Comparison of ENCODE assay signal across 8 cellular contexts in genomic region chr5:115624994-115625393, GRCh38. TPM values are rescaled to one million over a fixed set of nuclear protein-coding genes. Genes with fewer than 3 reads are reported as not detected.
A peak's percentile ranks its signal among the peaks of the same experiment; 100 is the strongest.
DNase-seq lines count a peak whose midpoint lies in the region; ATAC-seq, FAIRE-seq and TF ChIP-seq lines count a peak whose summit lies in the region.

No MANE protein-coding gene starts in this region.

- ATAC-seq in pancreas (no peak), HG03342 (IDR thresholded peaks at IDR 0.05; ENCODE audit: unreplicated experiment) (no peak)

- H3K4me1 Mint-ChIP-seq in endodermal cell = peaks cover 2% of the 10 kb centered on the region

- H3K36me3 Mint-ChIP-seq in endodermal cell (ENCODE audit: low read depth) = peaks cover 5% of the 10 kb centered on the region

- H3K27me3 ChIP-seq in MG63 (no peaks in the 10 kb centered on the region), endodermal cell (ENCODE audit: control insufficient read depth, insufficient read depth, low read length, poor library complexity, severe bottlenecking) (no peaks in the 10 kb centered on the region), pancreas (no peaks in the 10 kb centered on the region)

- 54 to 63% methylated on average over 1 to 3 of the region's 3 CpGs for WGBS in endodermal cell (ENCODE audit: insufficient coverage in 1 of 2, insufficient read length in 1 of 2), 2 experiments
- 9 to 11% methylated on average over 3 of the region's 3 CpGs for WGBS in pancreas, 2 donors

- no peak overlapping the region for H3K27ac Mint-ChIP-seq in endodermal cell

- DNase-seq in COR-L47 (lab: John Stamatoyannopoulos, UW) (peak; percentile 29), MG63 (no peak), endodermal cell (no peak), pancreas (no peak), NCI-H1092 (lab: John Stamatoyannopoulos, UW) (no peak), GM03348 (ENCODE audit: low spot score) (no peak)
- DNase-seq in stimulated activated naive CD4-positive, alpha-beta T cell treated with Interleukin-2 at 50 U/mL for 16 hours (lab: John Stamatoyannopoulos, UW) = no peak

- no peak for TF ChIP-seq CTCF in endodermal cell (conservative IDR thresholded peaks at IDR 0.05)
- no peak for TF ChIP-seq CTCF in pancreas (IDR thresholded peaks at IDR 0.05)

- no peak for FAIRE-seq in pancreas (lab: Jason Lieb, UNC)

- intact Hi-C loops in pancreas (cut with DNase I) = no loop called here

- H3K4me3 ChIP-seq in MG63 (peak overlapping the region; percentile 93), endodermal cell (ENCODE audit: low read length) (peak overlapping the region; percentile 89), pancreas (peak overlapping the region; percentile 76 to 100 (median 88))

- no peaks in the 10 kb centered on the region for H3K9me3 Mint-ChIP-seq in endodermal cell

- H3K9me3 ChIP-seq in MG63 (no peaks in the 10 kb centered on the region), endodermal cell (ENCODE audit: control insufficient read depth, low read length) (no peaks in the 10 kb centered on the region), pancreas (no peaks in the 10 kb centered on the region)

- H3K9ac ChIP-seq in endodermal cell (ENCODE audit: extremely low read depth, low read length, poor library complexity, severe bottlenecking) = peak overlapping the region; percentile 83

- no peaks in the 10 kb centered on the region for H3K27me3 Mint-ChIP-seq in endodermal cell (ENCODE audit: insufficient read depth)

- H3K36me3 ChIP-seq in MG63 (peaks cover 33% of the 10 kb centered on the region), endodermal cell (ENCODE audit: control insufficient read depth, insufficient read depth, low read length) (peaks cover 19% of the 10 kb centered on the region), pancreas (peaks cover 0 to 2% (median under 1%) of the 10 kb centered on the region in 3 donors)

- H3K27ac ChIP-seq in endodermal cell (ENCODE audit: low read depth, low read length) = no peak overlapping the region
- peak overlapping the region; percentile 87 to 91 (median 90) for H3K27ac ChIP-seq in pancreas

- H3K4me1 ChIP-seq in endodermal cell (ENCODE audit: control insufficient read depth, insufficient read depth, low read length) (no peaks in the 10 kb centered on the region), pancreas (peaks cover 12 to 29% (median 17%) of the 10 kb centered on the region in 3 donors)

- H3K4me3 Mint-ChIP-seq in endodermal cell = no peak overlapping the region

RNA-seq across cellular contexts. Expression of gene TMED7, which starts 0.8 kb away (rescaled TPM):
- 57.0 and 78.8 TPM in 2 replicates for total RNA-seq in MG63 (2014; rRNA removed; shearing (Covaris generic); ENCODE audit: low replicate concordance)
- total RNA-seq in endodermal cell = 10 to 100 TPM; 64.4 to 75.3 TPM
- polyA plus RNA-seq in endodermal cell (2013, experiment 1 of 2) = 57.3 TPM
- 60.9 TPM for polyA plus RNA-seq in endodermal cell (2013, experiment 2 of 2)
- 10 to 100 TPM; 39.4 to 71.3 (median 63.7) TPM for total RNA-seq in pancreas
- 10 to 100 TPM in 1 of 2 donors, 1 to 10 TPM in 1; 8.2 to 27.5 TPM for polyA plus RNA-seq in pancreas

RNA-seq across cellular contexts. Expression of gene TICAM2, which starts 22.7 kb away (rescaled TPM):
- 1.2 and 6.3 TPM in 2 replicates for total RNA-seq in MG63 (2014; rRNA removed; shearing (Covaris generic); ENCODE audit: low replicate concordance)
- total RNA-seq in endodermal cell (1 to 10 TPM in 1 of 2 donors, under 1 TPM in 1; 0.84 to 1.5 TPM), pancreas (1 to 10 TPM; 1.6 to 3.4 (median 2.2) TPM)
- not detected for polyA plus RNA-seq in endodermal cell (2013, experiment 1 of 2)
- polyA plus RNA-seq in endodermal cell (2013, experiment 2 of 2) = not detected
- polyA plus RNA-seq in pancreas = 1 to 10 TPM; 1.4 to 1.9 TPM
